ENCODE assay signal across 8 cellular contexts in the genomic region with DNA sequence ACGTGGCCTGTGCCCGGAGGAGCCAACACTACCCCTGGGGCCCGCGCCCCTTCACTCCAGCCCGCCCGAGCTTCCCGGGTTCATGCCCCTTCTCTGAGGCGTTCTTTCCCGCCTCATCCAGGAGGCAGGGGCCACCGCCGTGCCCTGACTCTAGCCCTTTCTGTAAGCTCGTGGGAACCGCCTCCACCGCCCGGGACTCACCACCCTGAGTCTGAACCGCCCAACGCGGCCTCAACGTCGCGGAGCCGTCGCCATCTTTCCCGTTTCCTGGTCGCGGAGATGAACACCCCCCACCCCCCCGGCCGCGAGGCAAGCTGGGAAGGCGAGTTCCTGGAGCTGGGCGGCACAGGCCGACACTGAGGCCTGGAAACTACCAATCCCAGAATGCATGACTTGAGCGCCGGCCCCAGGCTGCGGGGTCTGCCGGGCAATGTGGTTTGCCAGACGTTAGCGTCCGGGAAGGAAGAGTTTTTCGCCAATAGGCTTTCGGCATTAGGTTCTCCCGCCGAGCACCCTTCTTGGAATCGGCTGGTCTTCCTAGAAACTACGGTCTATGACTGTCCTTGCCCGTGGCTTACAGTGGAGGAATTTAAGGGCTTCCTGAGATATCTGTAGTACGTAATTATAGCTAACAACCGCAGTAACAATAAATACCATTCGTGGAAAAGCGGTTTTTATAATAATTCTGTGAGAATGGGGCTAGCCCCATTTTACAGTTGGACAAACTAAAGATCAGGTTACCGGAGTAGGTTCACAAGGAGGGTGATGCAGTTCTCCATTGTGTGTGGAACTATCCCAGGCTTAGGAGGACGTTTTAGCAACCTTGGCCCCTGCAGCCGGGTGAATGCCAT. TPM values are rescaled to one million over a fixed set of nuclear protein-coding genes. Genes with fewer than 3 reads are reported as not detected.
DNase-seq lines count a peak whose midpoint lies in the region; ATAC-seq and TF ChIP-seq lines count a peak whose summit lies in the region.

A gene (minus strand): TSS at position 281 of the 851 bp plus-strand sequence. CDS start 6,381 bp downstream, outside the sequence.

- H4K20me1 ChIP-seq in DND-41 (ENCODE audit: insufficient read depth, low read length) (peaks cover 25% of the 10 kb centered on the region), GM23248 (ENCODE audit: insufficient read depth) (no peaks in the 10 kb centered on the region)

- peak within 1 kb of the TSS; percentile 98 for H3K9ac ChIP-seq in DND-41 (ENCODE audit: low read depth, low read length)
- H3K9ac ChIP-seq in GM23248 = peak within 1 kb of the TSS; percentile 94

- POLR2A ChIA-PET in naive thymus-derived CD4-positive, alpha-beta T cell (lab: Charles Lee) = interaction anchor here (0.6 to 3.3 kb wide), 39 partner anchors 8 to 1318 kb away, joined by 3 to 56 read pairs (median 5); a partner anchor contains a TSS

- no peaks in the 10 kb centered on the region for H3K27me3 ChIP-seq in DND-41 (ENCODE audit: insufficient read depth, low read length, poor library complexity)
- H3K27me3 ChIP-seq in GM23248 (replicated peaks; ENCODE audit: insufficient read depth) = no peaks in the 10 kb centered on the region
- H3K27me3 ChIP-seq in naive thymus-derived CD4-positive, alpha-beta T cell (ENCODE audit: control insufficient read depth in 2 of 2, insufficient read depth in 2 of 2, low read length in 2 of 2) = no peaks in the 10 kb centered on the region

- WGBS in GM23248 (ENCODE audit: low coverage in 1 of 2, low lambda C conversion rate in 2 of 2, missing lambda C conversion rate in 2 of 2), 2 experiments = 0 to 1% methylated on average over 49 to 53 of the region's 53 CpGs

- in situ Hi-C loops in GM23248 (cut with MboI) = no loop called here

- H3K27ac Mint-ChIP-seq in activated T-helper 1 cell treated with anti-CD3 and anti-CD28 coated beads, Interleukin-12 subunit alpha, Interleukin-12 subunit beta, Interleukin-2, Interleukin-4 antibody, amounts not matched to agents 30 ng/mL and 10 ng/mL and 1 ng/mL, durations not matched to agents 14 hours and 24 hours and 36 hours = peak within 1 kb of the TSS; percentile 93
- H3K27ac Mint-ChIP-seq in naive thymus-derived CD4-positive, alpha-beta T cell = peak within 1 kb of the TSS; percentile 89 to 100 (median 98)
- peak within 1 kb of the TSS; percentile 99 for H3K27ac Mint-ChIP-seq in stimulated activated naive B cell treated with anti-CD40 and anti-IgM and Interleukin-4, amounts not matched to agents 10 μg/mL and 1 μg/mL and 100 μg/mL, for 72 hours

- DNase-seq in DND-41 (peak; percentile 98), GM23248 (peak; percentile 99), Kasumi-1 (lab: John Stamatoyannopoulos, UW) (peak; percentile 99), RPMI7951 (ENCODE audit: low read depth) (peak; percentile 96), fibroblast of gingiva (ENCODE audit: low read depth) (peak; percentile 97)
- DNase-seq in activated T-helper 1 cell treated with anti-CD3 and anti-CD28 coated beads, Interleukin-12 subunit alpha, Interleukin-12 subunit beta, Interleukin-2, Interleukin-4 antibody, amounts not matched to agents 30 ng/mL and 10 ng/mL and 1 ng/mL, durations not matched to agents 14 hours and 24 hours and 36 hours (ENCODE audit: low spot score) = peak; percentile 91
- DNase-seq in naive thymus-derived CD4-positive, alpha-beta T cell = peak; percentile 73 to 93 (median 89)
- peak; percentile 89 for DNase-seq in stimulated activated naive B cell treated with anti-CD40 and anti-IgM and Interleukin-4, amounts not matched to agents 10 μg/mL and 1 μg/mL and 100 μg/mL, for 72 hours

- peaks cover 31% of the 10 kb centered on the region for H3K4me1 Mint-ChIP-seq in activated T-helper 1 cell treated with anti-CD3 and anti-CD28 coated beads, Interleukin-12 subunit alpha, Interleukin-12 subunit beta, Interleukin-2, Interleukin-4 antibody, amounts not matched to agents 30 ng/mL and 10 ng/mL and 1 ng/mL, durations not matched to agents 14 hours and 24 hours and 36 hours (ENCODE audit: low read depth)
- peaks cover 30 to 49% (median 43%) of the 10 kb centered on the region in 7 donors for H3K4me1 Mint-ChIP-seq in naive thymus-derived CD4-positive, alpha-beta T cell
- peaks cover 20 to 37% of the 10 kb centered on the region in 2 donors for H3K4me1 Mint-ChIP-seq in stimulated activated naive B cell treated with anti-CD40 and anti-IgM and Interleukin-4, amounts not matched to agents 10 μg/mL and 1 μg/mL and 100 μg/mL, for 72 hours

- H3K79me2 ChIP-seq in DND-41 (ENCODE audit: insufficient read depth, low read length) (peaks cover 52% of the 10 kb centered on the region), GM23248 (ENCODE audit: insufficient read depth) (peaks cover 49% of the 10 kb centered on the region)

- H3K9me3 ChIP-seq in DND-41 (ENCODE audit: insufficient read depth, low read length, severe bottlenecking) = no peaks in the 10 kb centered on the region
- no peaks in the 10 kb centered on the region for H3K9me3 ChIP-seq in GM23248 (ENCODE audit: low read depth)
- no peaks in the 10 kb centered on the region for H3K9me3 ChIP-seq in naive thymus-derived CD4-positive, alpha-beta T cell (ENCODE audit: control insufficient read depth in 2 of 3, low read length in 3 of 3)

- H3K4me2 ChIP-seq in DND-41 (ENCODE audit: insufficient read depth, low read length) (peak within 1 kb of the TSS; percentile 86), GM23248 (ENCODE audit: unreplicated experiment) (peak within 1 kb of the TSS; percentile 99)

- ATAC-seq in DND-41 (ENCODE audit: insufficient read depth, low read depth) = peak; percentile 96
- ATAC-seq in naive thymus-derived CD4-positive, alpha-beta T cell = peak; percentile 98
- ATAC-seq in stimulated activated naive B cell treated with anti-CD40 and anti-IgM and Interleukin-4, amounts not matched to agents 10 μg/mL and 1 μg/mL and 100 μg/mL, for 72 hours (replicated peaks) = peak; percentile 95 to 96

- no peak for TF ChIP-seq CTCF in DND-41 (IDR thresholded peaks at IDR 0.05; ENCODE audit: borderline replicate concordance, extremely low read depth, low read length, poor library complexity, severe bottlenecking)

- H3K9me2 ChIP-seq in GM23248 (ENCODE audit: insufficient read depth) = no peaks in the 10 kb centered on the region

- no peaks in the 10 kb centered on the region for H3K9me3 Mint-ChIP-seq in activated T-helper 1 cell treated with anti-CD3 and anti-CD28 coated beads, Interleukin-12 subunit alpha, Interleukin-12 subunit beta, Interleukin-2, Interleukin-4 antibody, amounts not matched to agents 30 ng/mL and 10 ng/mL and 1 ng/mL, durations not matched to agents 14 hours and 24 hours and 36 hours
- no peaks in the 10 kb centered on the region for H3K9me3 Mint-ChIP-seq in naive thymus-derived CD4-positive, alpha-beta T cell
- H3K9me3 Mint-ChIP-seq in stimulated activated naive B cell treated with anti-CD40 and anti-IgM and Interleukin-4, amounts not matched to agents 10 μg/mL and 1 μg/mL and 100 μg/mL, for 72 hours = no peaks in the 10 kb centered on the region

- H3K27ac ChIP-seq in DND-41 (ENCODE audit: low read length) = peak within 1 kb of the TSS; percentile 98
- peak within 1 kb of the TSS; percentile 47 for H3K27ac ChIP-seq in GM23248
- peak within 1 kb of the TSS; percentile 93 for H3K27ac ChIP-seq in naive thymus-derived CD4-positive, alpha-beta T cell (ENCODE audit: low read depth, low read length)

- H3K4me3 ChIP-seq in DND-41 (ENCODE audit: low read depth in 1 of 2, low read length in 2 of 2) (peak within 1 kb of the TSS; percentile 84 to 97), GM23248 (peak within 1 kb of the TSS; percentile 90)
- H3K4me3 ChIP-seq in naive thymus-derived CD4-positive, alpha-beta T cell (ENCODE audit: low read length) = peak within 1 kb of the TSS; percentile 96

- H3K27me3 Mint-ChIP-seq in activated T-helper 1 cell treated with anti-CD3 and anti-CD28 coated beads, Interleukin-12 subunit alpha, Interleukin-12 subunit beta, Interleukin-2, Interleukin-4 antibody, amounts not matched to agents 30 ng/mL and 10 ng/mL and 1 ng/mL, durations not matched to agents 14 hours and 24 hours and 36 hours (ENCODE audit: insufficient read depth) = no peaks in the 10 kb centered on the region
- H3K27me3 Mint-ChIP-seq in naive thymus-derived CD4-positive, alpha-beta T cell = no peaks in the 10 kb centered on the region
- H3K27me3 Mint-ChIP-seq in stimulated activated naive B cell treated with anti-CD40 and anti-IgM and Interleukin-4, amounts not matched to agents 10 μg/mL and 1 μg/mL and 100 μg/mL, for 72 hours = no peaks in the 10 kb centered on the region

- peaks cover 37% of the 10 kb centered on the region for H3K4me1 ChIP-seq in DND-41 (ENCODE audit: insufficient read depth, low read length)
- peaks cover 12% of the 10 kb centered on the region for H3K4me1 ChIP-seq in GM23248 (ENCODE audit: insufficient read depth)
- peaks cover 18 to 24% of the 10 kb centered on the region in 2 donors for H3K4me1 ChIP-seq in naive thymus-derived CD4-positive, alpha-beta T cell (ENCODE audit: control insufficient read depth in 2 of 2, insufficient read depth in 2 of 2, low read length in 2 of 2)

- intact Hi-C loops in activated T-helper 1 cell treated with anti-CD3 and anti-CD28 coated beads, Interleukin-12 subunit alpha, Interleukin-12 subunit beta, Interleukin-2, Interleukin-4 antibody, amounts not matched to agents 30 ng/mL and 10 ng/mL and 1 ng/mL, durations not matched to agents 14 hours and 24 hours and 36 hours (cut with micrococcal nuclease) = loop anchor here (1.0 to 10.0 kb wide), 11 partner anchors 13 to 413 kb away; a partner anchor contains a TSS
- intact Hi-C loops in naive thymus-derived CD4-positive, alpha-beta T cell (cut with micrococcal nuclease) = loop anchor here (1.0 to 5.0 kb wide), 16 partner anchors 33 to 1910 kb away; a partner anchor contains a TSS

- H3F3A ChIP-seq in GM23248 (ENCODE audit: insufficient read depth) = no peaks in the 10 kb centered on the region

- peak within 1 kb of the TSS; percentile 97 for H3K4me3 Mint-ChIP-seq in activated T-helper 1 cell treated with anti-CD3 and anti-CD28 coated beads, Interleukin-12 subunit alpha, Interleukin-12 subunit beta, Interleukin-2, Interleukin-4 antibody, amounts not matched to agents 30 ng/mL and 10 ng/mL and 1 ng/mL, durations not matched to agents 14 hours and 24 hours and 36 hours
- peak within 1 kb of the TSS; percentile 89 to 99 (median 98) for H3K4me3 Mint-ChIP-seq in naive thymus-derived CD4-positive, alpha-beta T cell
- peak within 1 kb of the TSS; percentile 97 to 99 for H3K4me3 Mint-ChIP-seq in stimulated activated naive B cell treated with anti-CD40 and anti-IgM and Interleukin-4, amounts not matched to agents 10 μg/mL and 1 μg/mL and 100 μg/mL, for 72 hours

- H2AFZ ChIP-seq in DND-41 (ENCODE audit: low read depth, low read length) = peak within 1 kb of the TSS; percentile 85
- H2AFZ ChIP-seq in GM23248 = peak within 1 kb of the TSS; percentile 94

- H3K36me3 ChIP-seq in DND-41 (ENCODE audit: insufficient read depth, low read length) = peaks cover 35% of the 10 kb centered on the region
- H3K36me3 ChIP-seq in GM23248 (ENCODE audit: low read depth) = no peaks in the 10 kb centered on the region
- peaks cover 5 to 15% (median 6%) of the 10 kb centered on the region in 3 experiments for H3K36me3 ChIP-seq in naive thymus-derived CD4-positive, alpha-beta T cell (ENCODE audit: control insufficient read depth in 2 of 3, insufficient read depth in 3 of 3, low read length in 3 of 3)

- peaks cover 10% of the 10 kb centered on the region for H3K36me3 Mint-ChIP-seq in activated T-helper 1 cell treated with anti-CD3 and anti-CD28 coated beads, Interleukin-12 subunit alpha, Interleukin-12 subunit beta, Interleukin-2, Interleukin-4 antibody, amounts not matched to agents 30 ng/mL and 10 ng/mL and 1 ng/mL, durations not matched to agents 14 hours and 24 hours and 36 hours (ENCODE audit: low read depth)
- peaks cover 4 to 13% (median 10%) of the 10 kb centered on the region in 5 donors for H3K36me3 Mint-ChIP-seq in naive thymus-derived CD4-positive, alpha-beta T cell
- peaks cover 19 to 20% of the 10 kb centered on the region in 2 donors for H3K36me3 Mint-ChIP-seq in stimulated activated naive B cell treated with anti-CD40 and anti-IgM and Interleukin-4, amounts not matched to agents 10 μg/mL and 1 μg/mL and 100 μg/mL, for 72 hours

- CTCF ChIA-PET in naive thymus-derived CD4-positive, alpha-beta T cell (lab: Charles Lee) = interaction anchor here (0.6 to 4.1 kb wide), 23 partner anchors 14 to 383 kb away, joined by 3 to 78 read pairs (median 4); a partner anchor contains a TSS

RNA-seq across cellular contexts. Expression of the gene that starts here (rescaled TPM):
- total RNA-seq in GM23248 (2014; rRNA removed; shearing (Covaris generic)) = 56.5 and 61.0 TPM in 2 replicates
- 32.1 and 34.2 TPM in 2 replicates for polyA plus RNA-seq in GM23248 (2016; fragmentation: Nextera tagmentation; extraction: Ambion mirVana)
- total RNA-seq in RPMI7951 (2014; rRNA removed; shearing (Covaris generic)) = 55.7 and 59.1 TPM in 2 replicates
- total RNA-seq in activated T-helper 1 cell treated with anti-CD3 and anti-CD28 coated beads, Interleukin-12 subunit alpha, Interleukin-12 subunit beta, Interleukin-2, Interleukin-4 antibody, amounts not matched to agents 30 ng/mL and 10 ng/mL and 1 ng/mL, durations not matched to agents 14 hours and 24 hours and 36 hours = 120 and 127 TPM in 2 replicates
- 100 to 1,000 TPM in 3 of 5 experiments, 10 to 100 TPM in 2; 84.0 to 160 (median 127) TPM for total RNA-seq in naive thymus-derived CD4-positive, alpha-beta T cell
- 10 to 100 TPM; 32.8 to 65.6 TPM for polyA plus RNA-seq in naive thymus-derived CD4-positive, alpha-beta T cell

Comparison
In these comparisons a context has a peak if more than half of its experiments do, and no peak if none do; other contexts are left out.
1. Peak in every context shown above with its lines: DNase-seq, ATAC-seq, H3K4me3 ChIP-seq and H3K27ac ChIP-seq.
2. H3K27ac ChIP-seq: peak in every context shown above with its lines; median percentile 98 in DND-41; 93 in naive thymus-derived CD4-positive, alpha-beta T cell; 47 in GM23248.